ENCODE assay signal across 8 cellular contexts in genomic region chr17:79796570-79797491, GRCh38. TPM values are rescaled to one million over a fixed set of nuclear protein-coding genes. Genes with fewer than 3 reads are reported as not detected.
DNase-seq lines count a peak whose midpoint lies in the region; ATAC-seq and TF ChIP-seq lines count a peak whose summit lies in the region.

CBX8 (minus strand) TSS chr17:79797077; CDS start chr17:79796998, 79 bp downstream.

- H3K9me3 ChIP-seq in esophagus (ENCODE audit: control insufficient read depth in 2 of 2, insufficient read depth in 1 of 2, low read depth in 1 of 2, low read length in 1 of 2) (peaks cover 0 to 5% of the 10 kb centered on the region in 2 donors), mucosa of rectum (ENCODE audit: control insufficient read depth in 2 of 2, low read length in 2 of 2) (no peaks in the 10 kb centered on the region)

- H3K27me3 ChIP-seq in esophagus (ENCODE audit: control insufficient read depth in 1 of 2, insufficient read depth in 2 of 2, low read length in 2 of 2) (peaks cover 0 to 36% of the 10 kb centered on the region in 2 donors), mucosa of rectum (ENCODE audit: control insufficient read depth in 2 of 2, insufficient read depth in 2 of 2, low read length in 2 of 2) (peaks cover 43 to 56% of the 10 kb centered on the region in 2 donors)

- H3K36me3 ChIP-seq in esophagus (ENCODE audit: control insufficient read depth in 2 of 2, insufficient read depth in 2 of 2, low read length in 1 of 2) (peaks cover 0 to 3% of the 10 kb centered on the region in 2 donors), mucosa of rectum (ENCODE audit: control insufficient read depth in 2 of 2, insufficient read depth in 2 of 2, low read length in 2 of 2) (no peaks in the 10 kb centered on the region)

- ATAC-seq in GM21576 (IDR thresholded peaks at IDR 0.05; ENCODE audit: unreplicated experiment): peak; percentile 89

- DNase-seq in DMS114 treated with DMSO at 0.1 percent for 48 hours (lab: John Stamatoyannopoulos, UW; ENCODE audit: unreplicated experiment) (peak; percentile 98), OCI-M2 (lab: John Stamatoyannopoulos, UW; ENCODE audit: unreplicated experiment) (peak; percentile 81)
- peak; percentile 98 for DNase-seq in activated T-cell treated with anti-CD3 and anti-CD28 coated beads, Interleukin-2, amount 50 U/mL, for 1 hour
- peak; percentile 96 to 99 for DNase-seq in stimulated activated CD8-positive, alpha-beta memory T cell treated with anti-CD3 and anti-CD28 coated beads, Interleukin-4, amount 100 ng/mL, for 4 hours (ENCODE audit: low read depth in 2 of 2, low spot score in 1 of 2)

- peaks cover 4 to 32% of the 10 kb centered on the region in 2 donors for H3K4me1 ChIP-seq in esophagus (ENCODE audit: control insufficient read depth in 2 of 2, insufficient read depth in 2 of 2, low read length in 1 of 2)
- H3K4me1 ChIP-seq in mucosa of rectum (ENCODE audit: control insufficient read depth in 2 of 2, insufficient read depth in 2 of 2, low read length in 2 of 2): peaks cover 35 to 40% of the 10 kb centered on the region in 2 donors

- peak within 1 kb of the TSS; percentile 72 to 83 for H3K27ac ChIP-seq in esophagus (ENCODE audit: low read depth in 2 of 2, low read length in 1 of 2)
- H3K27ac ChIP-seq in mucosa of rectum (ENCODE audit: low read depth in 2 of 2, low read length in 2 of 2): peak within 1 kb of the TSS; percentile 77 to 85

- WGBS in esophagus, 2 donors: 1% methylated on average over 82 to 92 of the region's 92 CpGs

- H3K4me3 ChIP-seq in esophagus (ENCODE audit: low read depth in 1 of 2, low read length in 2 of 2) (peak within 1 kb of the TSS; percentile 63 to 71), mucosa of rectum (ENCODE audit: low read length in 2 of 2) (peak within 1 kb of the TSS; percentile 85 to 90)

- no peak for TF ChIP-seq RAD21 in Ishikawa (IDR thresholded peaks at IDR 0.05; ENCODE audit: low read depth)

- no peak for TF ChIP-seq EP300 in Ishikawa (IDR thresholded peaks at IDR 0.05; ENCODE audit: borderline replicate concordance)

- H3K9ac ChIP-seq in mucosa of rectum (ENCODE audit: low read depth in 1 of 2, low read length in 2 of 2): peak within 1 kb of the TSS; percentile 65 to 83

TF ChIP-seq in Ishikawa, 13 proteins besides CTCF, POLR2A, EP300 and RAD21:
- 0 out of 2 replicates have a peak, but pooled peaks have one; percentile 21 for TF ChIP-seq TAF1 (IDR thresholded peaks at IDR 0.05; ENCODE audit: low read depth)
- TF ChIP-seq FOXM1 (IDR thresholded peaks at IDR 0.05; ENCODE audit: borderline replicate concordance, low read depth): peak; percentile 47; the same call in 1 of the 2 replicates
- no peak for TF ChIP-seq NFIC (IDR thresholded peaks at IDR 0.05)
- TF ChIP-seq REST (IDR thresholded peaks at IDR 0.05; ENCODE audit: low read depth): no peak
- no peak for TF ChIP-seq TEAD4 (IDR thresholded peaks at IDR 0.05)
- peak; percentile 76 for TF ChIP-seq EGR1 (IDR thresholded peaks at IDR 0.05)
- 0 out of 2 replicates have a peak, but pooled peaks have one; percentile 30 for TF ChIP-seq YY1 (IDR thresholded peaks at IDR 0.05; ENCODE audit: low read depth)
- peak; percentile 72 for TF ChIP-seq USF1 (IDR thresholded peaks at IDR 0.05)
- no peak for TF ChIP-seq CEBPB (IDR thresholded peaks at IDR 0.05)
- peak; percentile 26; the same call in 1 of the 2 replicates for TF ChIP-seq ZBTB7A (IDR thresholded peaks at IDR 0.05; ENCODE audit: low read depth)
- peak; percentile 83 for TF ChIP-seq CREB1 (IDR thresholded peaks at IDR 0.05; ENCODE audit: low read depth)
- TF ChIP-seq MAX (IDR thresholded peaks at IDR 0.05): peak; percentile 79
- TF ChIP-seq TCF12 (IDR thresholded peaks at IDR 0.05; ENCODE audit: low read depth): peak; percentile 45; the same call in 1 of the 2 replicates

RNA-seq across cellular contexts. Expression of gene CBX8, which starts in this region (rescaled TPM):
- polyA plus RNA-seq in esophagus: 1 to 10 TPM; 2.2 to 3.2 TPM

Comparison
In these comparisons a context has a peak if more than half of its experiments do, and no peak if none do; other contexts are left out.
1. Peak in every context shown above with its lines: DNase-seq, ATAC-seq, H3K4me3 ChIP-seq and H3K27ac ChIP-seq.